In genomic region chr17:30341703-30342102, GRCh38 we compare ENCODE assay signal across 23 cellular contexts. TPM values are rescaled to one million over a fixed set of nuclear protein-coding genes. Genes with fewer than 3 reads are reported as not detected.
DNase-seq lines count a peak whose midpoint lies in the region; ATAC-seq and TF ChIP-seq lines count a peak whose summit lies in the region.
"Had no signal": no experiment of that assay in that cellular context is flagged by ENCODE, and none has a peak within 500 bp of the region (broad histone marks: within the 10 kb centered on the region; RNA-seq: fewer than 3 reads in every experiment).

No MANE protein-coding gene starts in this region.

- no peak overlapping the region; the same call in 1 of the 2 replicates for H3K14ac ChIP-seq in IMR-90 (replicated peaks; ENCODE audit: low read depth, low read length)

- H2AK9ac ChIP-seq in IMR-90 (replicated peaks; ENCODE audit: low read depth, low read length, poor library complexity), result no peak overlapping the region

- no CpG with 5 or more reads among the region's 5 CpGs for WGBS in IMR-90 (ENCODE audit: extremely low coverage in 2 of 2, insufficient read length in 1 of 2), 2 experiments
- WGBS in lower leg skin, 2 donors, result 80 to 87% methylated on average over 5 of the region's 5 CpGs

- intact Hi-C loops in IMR-90 (cut with micrococcal nuclease), result loop anchor here (2.0 to 5.0 kb wide), 2 partner anchors 35 to 136 kb away; partner anchors contain the start of gene GOSR1
- intact Hi-C loops in left lung (cut with DNase I), result no loop called here
- intact Hi-C loops in gastrocnemius medialis (cut with DNase I; ENCODE audit: low total_unique reads), result loop anchor here (2.0 kb wide), 1 partner anchor 39 kb away; no protein-coding TSS in a partner anchor
- intact Hi-C loops in lower leg skin (cut with DNase I; ENCODE audit: low total_unique reads), result no loop called here

- TF ChIP-seq POLR2A in IMR-90 (IDR thresholded peaks at IDR 0.05; ENCODE audit: low read depth, low read length) (no peak), gastrocnemius medialis (IDR thresholded peaks at IDR 0.05) (no peak), lower leg skin (IDR thresholded peaks at IDR 0.05) (no peak)

- TF ChIP-seq CTCF in IMR-90 (conservative IDR thresholded peaks at IDR 0.05; ENCODE audit: low read depth, low read length) (no peak), brain (conservative IDR thresholded peaks at IDR 0.05) (no peak), left lung (IDR thresholded peaks at IDR 0.05) (no peak), gastrocnemius medialis (IDR thresholded peaks at IDR 0.05 in 4 of 5, conservative IDR thresholded peaks at IDR 0.05 in 1 of 5) (no peak), lower leg skin (IDR thresholded peaks at IDR 0.05) (no peak), GM20000 (IDR thresholded peaks at IDR 0.05; ENCODE audit: extremely low read depth, missing control alignments) (no peak)

- no peak for DNase-seq in IMR-90
- DNase-seq in left lung, result no peak
- DNase-seq in gastrocnemius medialis, result no peak
- DNase-seq in lower leg skin (ENCODE audit: low spot score in 2 of 2), result no peak
- no peak for DNase-seq in SIG-M5 treated with dmso at 0.1 percent for 504 hours (lab: John Stamatoyannopoulos, UW; ENCODE audit: unreplicated experiment)
- no peak for DNase-seq in GM20000 (ENCODE audit: low spot score)
- DNase-seq: BE2C; CD4-positive, CD25-positive, alpha-beta regulatory T cell; EL; GF-D8; H9; NCI-H1105; NCI-H2029 treated with DMSO at 0.1 percent for 48 hours; NCI-H345; NCI-H82; OCI-M1 had no signal

- H3K27me3 ChIP-seq in IMR-90 (ENCODE audit: control insufficient read depth, insufficient read depth, low read length), result no peaks in the 10 kb centered on the region
- no peaks in the 10 kb centered on the region for H3K27me3 ChIP-seq in left lung
- no peaks in the 10 kb centered on the region for H3K27me3 ChIP-seq in gastrocnemius medialis
- H3K27me3 ChIP-seq: BE2C had no signal

- no peaks in the 10 kb centered on the region for H4K20me1 ChIP-seq in IMR-90 (ENCODE audit: insufficient read depth, low read length)

- H2BK5ac ChIP-seq in IMR-90 (ENCODE audit: low read depth, low read length, poor library complexity, severe bottlenecking), result peak overlapping the region; percentile 15

- H2AK5ac ChIP-seq in IMR-90 (ENCODE audit: low read depth, low read length), result peak overlapping the region; percentile 48; the same call in 1 of the 2 replicates

- no peak for TF ChIP-seq RAD21 in IMR-90 (IDR thresholded peaks at IDR 0.05; ENCODE audit: low read length)

- no peak overlapping the region for H2AFZ ChIP-seq in IMR-90 (replicated peaks; ENCODE audit: low read length, poor library complexity)

- in situ Hi-C loops in IMR-90 (cut with MboI; ENCODE audit: low sequenced_read_pairs), result no loop called here
- in situ Hi-C loops in gastrocnemius medialis (cut with MboI; ENCODE audit: low sequenced_read_pairs in 4 of 4), result no loop called here

- H3K36me3 ChIP-seq in IMR-90 (ENCODE audit: control insufficient read depth, insufficient read depth, low read length), result no peaks in the 10 kb centered on the region
- no peaks in the 10 kb centered on the region for H3K36me3 ChIP-seq in left lung
- H3K36me3 ChIP-seq in gastrocnemius medialis, result no peaks in the 10 kb centered on the region
- H3K36me3 ChIP-seq: BE2C had no signal

- no peak overlapping the region for H2BK120ac ChIP-seq in IMR-90 (ENCODE audit: low read depth, low read length)

- no peak overlapping the region for H3K4me3 Mint-ChIP-seq in brain
- H3K4me3 Mint-ChIP-seq: CD4-positive, CD25-positive, alpha-beta regulatory T cell; H9 had no signal

- CTCF ChIA-PET in IMR-90 (lab: Yijun Ruan, JAX), result interaction anchor here (0.7 kb wide), 1 partner anchor 246 kb away, joined by 9 read pairs; no protein-coding TSS in a partner anchor

- H3K4ac ChIP-seq in IMR-90 (ENCODE audit: low read depth, low read length), result no peak overlapping the region

- ATAC-seq in IMR-90 (ENCODE audit: low read depth), result no peak
- no peak for ATAC-seq in left lung
- no peak for ATAC-seq in gastrocnemius medialis
- no peak for ATAC-seq in GM21529 (IDR thresholded peaks at IDR 0.05; ENCODE audit: unreplicated experiment)

- no peaks in the 10 kb centered on the region for H3K9me3 ChIP-seq in IMR-90 (ENCODE audit: control insufficient read depth, insufficient read depth, low read length)
- H3K9me3 ChIP-seq in left lung, result no peaks in the 10 kb centered on the region
- H3K9me3 ChIP-seq in gastrocnemius medialis, result no peaks in the 10 kb centered on the region
- H3K9me3 ChIP-seq: BE2C had no signal

- H3K27ac Mint-ChIP-seq in brain, result peak overlapping the region in 3 of 5 experiments; percentile 3 to 88 (median 31)
- H3K27ac Mint-ChIP-seq: CD4-positive, CD25-positive, alpha-beta regulatory T cell had no signal

- H3K9me1 ChIP-seq in IMR-90 (ENCODE audit: insufficient read depth, low read length), result peaks cover 9% of the 10 kb centered on the region

- H3K9me3 Mint-ChIP-seq in brain, result no peaks in the 10 kb centered on the region
- H3K9me3 Mint-ChIP-seq: CD4-positive, CD25-positive, alpha-beta regulatory T cell; H9 had no signal

- H3K4me1 Mint-ChIP-seq in brain, result peaks cover 35% of the 10 kb centered on the region

- dilution Hi-C loops in IMR-90 (cut with HindIII; ENCODE audit: low sequenced_read_pairs, unreplicated experiment), result no loop called here

- no peak overlapping the region for H3K9ac ChIP-seq in IMR-90 (ENCODE audit: low read depth, low read length)
- H3K9ac ChIP-seq: KMS-11 had no signal

- H3K23ac ChIP-seq in IMR-90 (ENCODE audit: low read depth, low read length), result no peak overlapping the region

- BruUV-seq in IMR-90 (replicated peaks; lab: Mats Ljungman, UMichigan), result no TSS peak

- H3K4me3 ChIP-seq in IMR-90 (ENCODE audit: insufficient read depth, low read depth, low read length) (no peak overlapping the region), left lung (no peak overlapping the region), gastrocnemius medialis (no peak overlapping the region), lower leg skin (ENCODE audit: low read depth, poor library complexity, severe bottlenecking) (no peak overlapping the region)

- H3K4me1 ChIP-seq in IMR-90 (ENCODE audit: control insufficient read depth, insufficient read depth, low read length) (peaks cover 19% of the 10 kb centered on the region), left lung (peaks cover 12 to 67% of the 10 kb centered on the region in 2 donors), gastrocnemius medialis (peaks cover 0 to 17% of the 10 kb centered on the region in 2 donors)
- H3K4me1 ChIP-seq: BE2C had no signal

- H4K5ac ChIP-seq in IMR-90 (ENCODE audit: low read depth, low read length), result no peak overlapping the region; the same call in 1 of the 2 replicates

- peak overlapping the region; percentile 21; the same call in 1 of the 2 replicates for H2BK20ac ChIP-seq in IMR-90 (ENCODE audit: low read depth, low read length)

- no peak overlapping the region for H3K4me2 ChIP-seq in IMR-90 (ENCODE audit: low read depth, low read length)

- H4K8ac ChIP-seq in IMR-90 (ENCODE audit: low read depth in 2 of 2, low read length in 2 of 2), result no peak overlapping the region; a peak in 1 of 4 replicates

- H2BK15ac ChIP-seq in IMR-90 (ENCODE audit: low read depth, low read length), result 0 out of 3 replicates have a peak overlapping the region, but pooled peaks have one; percentile 15

- H3K27ac ChIP-seq in IMR-90 (ENCODE audit: insufficient read depth, low read length) (no peak overlapping the region), left lung (peak overlapping the region; percentile 60 to 79), gastrocnemius medialis (peak overlapping the region in 3 of 4 donors; percentile 49 to 63 (median 50))
- H3K27ac ChIP-seq: HL-60, KMS-11 had no signal

- H3K27me3 Mint-ChIP-seq in brain, result peaks cover 5% of the 10 kb centered on the region
- H3K27me3 Mint-ChIP-seq: CD4-positive, CD25-positive, alpha-beta regulatory T cell had no signal

- H4K91ac ChIP-seq in IMR-90 (ENCODE audit: insufficient read depth, low read depth, low read length), result no peak overlapping the region

- no peaks in the 10 kb centered on the region for H3K79me1 ChIP-seq in IMR-90 (ENCODE audit: low read depth in 1 of 2, low read length in 2 of 2)

- H3K36me3 Mint-ChIP-seq in brain, result no peaks in the 10 kb centered on the region
- H3K36me3 Mint-ChIP-seq: CD4-positive, CD25-positive, alpha-beta regulatory T cell had no signal

- no peak overlapping the region for H3K18ac ChIP-seq in IMR-90 (ENCODE audit: low read depth, low read length)

- POLR2A ChIA-PET in IMR-90 (lab: Charles Lee; ENCODE audit: unreplicated experiment), result interaction anchor here (0.6 kb wide), 1 partner anchor 931 kb away, joined by 7 read pairs; no protein-coding TSS in a partner anchor

- H3K56ac ChIP-seq in IMR-90 (ENCODE audit: extremely low read depth, insufficient read depth, low read length), result no peak overlapping the region

TF ChIP-seq in IMR-90, 13 proteins besides CTCF, POLR2A, EP300 and RAD21 (continues in another document):
- TF ChIP-seq FOS (IDR thresholded peaks at IDR 0.05; ENCODE audit: low read depth, low read length), result no peak
- no peak for TF ChIP-seq BHLHE40 (IDR thresholded peaks at IDR 0.05; ENCODE audit: low read depth, low read length)
- no peak for TF ChIP-seq NFE2L2 (IDR thresholded peaks at IDR 0.05; ENCODE audit: low read depth, low read length)

RNA-seq across cellular contexts. Expression of gene TMIGD1, which starts 7.8 kb away (rescaled TPM):
- total RNA-seq in IMR-90 (2012; rRNA removed) (not detected in 2 replicates), left lung (not detected), gastrocnemius medialis (under 1 TPM in 1 of 4 donors, not detected in 3; 0.68 TPM), lower leg skin (not detected)
- polyA plus RNA-seq in IMR-90 (2012; rRNA removed) (not detected in 2 replicates), brain (ENCODE audit: insufficient read depth, low read depth, low replicate concordance) (not detected)
- not detected in 2 replicates for polyA plus RNA-seq in IMR-90 (2012; cell fraction: cytosol; rRNA removed)
- not detected in 2 replicates for polyA plus RNA-seq in IMR-90 (2012; cell fraction: nucleus; rRNA removed; ENCODE audit: low replicate concordance)
- total RNA-seq: A673; CD4-positive, CD25-positive, alpha-beta regulatory T cell; H9; HT-29; SK-MEL-5 had no signal
- polyA plus RNA-seq: CD4-positive, CD25-positive, alpha-beta regulatory T cell had no signal

RNA-seq across cellular contexts. Expression of gene CPD, which starts 37.0 kb away (rescaled TPM):
- total RNA-seq in IMR-90 (2012; rRNA removed), result 78.0 and 94.5 TPM in 2 replicates
- polyA plus RNA-seq in IMR-90 (2012; rRNA removed), result 18.5 and 23.4 TPM in 2 replicates
- 5.6 and 7.8 TPM in 2 replicates for polyA plus RNA-seq in IMR-90 (2012; cell fraction: cytosol; rRNA removed)
- 3.5 and 16.3 TPM in 2 replicates for polyA plus RNA-seq in IMR-90 (2012; cell fraction: nucleus; rRNA removed; ENCODE audit: low replicate concordance)
- 26.8 TPM for polyA plus RNA-seq in brain (ENCODE audit: insufficient read depth, low read depth, low replicate concordance)
- total RNA-seq in left lung, result 100 to 1,000 TPM in 1 of 2 donors, 10 to 100 TPM in 1; 74.4 to 124 TPM
- total RNA-seq in gastrocnemius medialis, result 10 to 100 TPM; 20.8 to 32.4 (median 28.0) TPM
- 10 to 100 TPM; 18.7 to 69.5 (median 48.5) TPM for total RNA-seq in lower leg skin

RNA-seq across cellular contexts. Expression of gene BLMH, which starts 50.0 kb away (rescaled TPM):
- total RNA-seq in IMR-90 (2012; rRNA removed) (20.8 and 27.2 TPM in 2 replicates), left lung (10 to 100 TPM; 30.0 to 34.8 TPM), gastrocnemius medialis (10 to 100 TPM in 3 of 4 donors, 1 to 10 TPM in 1; 7.4 to 17.7 (median 16.7) TPM), lower leg skin (100 to 1,000 TPM; 139 to 237 (median 177) TPM)
- polyA plus RNA-seq in IMR-90 (2012; rRNA removed) (11.8 and 17.3 TPM in 2 replicates), brain (ENCODE audit: insufficient read depth, low read depth, low replicate concordance) (69.1 TPM)
- polyA plus RNA-seq in IMR-90 (2012; cell fraction: cytosol; rRNA removed), result 7.4 and 10.0 TPM in 2 replicates
- 14.0 and 14.3 TPM in 2 replicates for polyA plus RNA-seq in IMR-90 (2012; cell fraction: nucleus; rRNA removed; ENCODE audit: low replicate concordance)

Comparison
In these comparisons a context has a peak if more than half of its experiments do, and no peak if none do; other contexts are left out.
1. intact Hi-C loops: an anchor here in IMR-90 (2.0 to 5.0 kb wide) and gastrocnemius medialis (2.0 kb wide); none called in left lung and lower leg skin.